9 cellular contexts compared by ENCODE assay signal in the genomic region with DNA sequence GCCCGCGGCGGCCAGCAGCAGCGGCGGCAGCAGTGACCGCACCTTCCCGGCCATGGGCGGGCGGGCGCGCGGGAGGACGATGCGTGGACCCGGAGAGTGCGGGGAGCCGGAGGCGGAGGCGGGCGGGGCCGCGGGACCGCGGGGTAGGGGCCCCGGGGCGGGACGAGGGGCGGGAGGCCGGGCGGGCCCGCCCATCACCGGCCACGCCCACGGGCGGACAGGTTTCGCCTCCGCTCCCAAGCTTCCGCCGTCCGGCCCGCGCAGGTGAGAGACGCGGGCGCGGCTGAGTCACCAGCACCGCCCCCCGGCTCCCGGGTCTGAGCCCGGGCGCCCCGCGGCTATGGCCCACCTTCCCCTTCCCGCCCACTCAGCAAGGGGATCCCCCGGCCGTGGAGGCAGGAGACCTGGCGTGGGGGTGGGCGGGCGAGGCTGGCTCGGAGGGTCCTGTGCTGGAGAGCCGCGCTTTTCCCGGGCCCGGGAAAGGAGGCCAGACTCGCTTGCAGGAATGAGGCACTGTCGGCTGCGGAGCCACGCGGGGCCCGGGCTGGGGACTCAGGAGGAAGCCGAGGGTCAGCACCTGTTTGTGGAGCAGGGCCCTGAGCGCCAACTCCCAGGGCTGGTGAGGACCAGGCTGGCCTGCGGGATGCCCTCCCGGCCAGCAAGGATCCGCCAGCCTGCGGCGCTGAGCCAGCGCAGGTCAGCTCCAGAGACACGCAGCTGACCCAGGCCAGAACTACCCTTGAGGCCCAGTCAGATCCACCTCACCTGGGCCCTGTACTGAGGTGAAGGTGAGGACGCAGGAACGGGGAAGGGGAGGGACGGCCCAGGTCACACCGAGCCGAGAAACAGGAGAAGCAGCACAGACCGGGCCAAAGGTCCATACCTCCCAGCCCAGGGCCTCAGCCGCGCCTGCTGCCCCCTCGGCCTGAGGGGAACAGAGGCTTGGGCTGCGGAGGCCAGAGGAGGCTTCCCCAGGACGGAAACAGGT. TPM values are rescaled to one million over a fixed set of nuclear protein-coding genes. Genes with fewer than 3 reads are reported as not detected.
A peak's percentile ranks its signal among the peaks of the same experiment; 100 is the strongest.
DNase-seq lines count a peak whose midpoint lies in the region; ATAC-seq and TF ChIP-seq lines count a peak whose summit lies in the region.
"Had no signal": no experiment of that assay in that cellular context is flagged by ENCODE, and none has a peak within 500 bp of the region (broad histone marks: within the 10 kb centered on the region; RNA-seq: fewer than 3 reads in every experiment).

A gene (minus strand): TSS at position 118 of the 988 bp plus-strand sequence. CDS start 64 bp downstream, at position 54.

- H3K9me3 Mint-ChIP-seq in neural progenitor cell = no peaks in the 10 kb centered on the region

- peaks cover 40% of the 10 kb centered on the region for H3K27me3 Mint-ChIP-seq in neural progenitor cell (ENCODE audit: insufficient read depth, low read depth)

- no peaks in the 10 kb centered on the region for H3K79me2 ChIP-seq in PC-3 (ENCODE audit: low read length)
- no peaks in the 10 kb centered on the region for H3K79me2 ChIP-seq in neural progenitor cell (ENCODE audit: low read depth)

- peaks cover 24% of the 10 kb centered on the region for H3K4me1 ChIP-seq in PC-3 (ENCODE audit: insufficient read depth, low read length)
- peaks cover 18 to 30% of the 10 kb centered on the region in 2 donors for H3K4me1 ChIP-seq in duodenal mucosa (ENCODE audit: control insufficient read depth in 1 of 2, insufficient read depth in 2 of 2, low read length in 2 of 2)
- peaks cover 17% of the 10 kb centered on the region for H3K4me1 ChIP-seq in neural progenitor cell

- intact Hi-C loops in PC-3 (cut with micrococcal nuclease) = no loop called here

- DNase-seq in H7 = peak; percentile 96
- DNase-seq in PC-3 = peak; percentile 79
- DNase-seq in neural progenitor cell (ENCODE audit: low spot score) = peak; percentile 56
- DNase-seq in cortex of kidney (lab: John Stamatoyannopoulos, UW) = no peak
- DNase-seq in effector CD4-positive, alpha-beta T cell = no peak
- DNase-seq in midbrain (lab: John Stamatoyannopoulos, UW) = no peak

- H3K36me3 ChIP-seq in H7 (replicated peaks; ENCODE audit: control insufficient read depth, insufficient read depth, low read length) (no peaks in the 10 kb centered on the region), PC-3 (ENCODE audit: low read depth, low read length) (no peaks in the 10 kb centered on the region), duodenal mucosa (ENCODE audit: control insufficient read depth in 1 of 2, insufficient read depth in 2 of 2, low read length in 2 of 2) (no peaks in the 10 kb centered on the region), neural progenitor cell (no peaks in the 10 kb centered on the region)

- H3K27me3 ChIP-seq in H7 (ENCODE audit: control insufficient read depth, insufficient read depth, low read length) (peaks cover 43% of the 10 kb centered on the region), PC-3 (ENCODE audit: low read length) (no peaks in the 10 kb centered on the region), duodenal mucosa (ENCODE audit: control insufficient read depth in 1 of 2, insufficient read depth in 2 of 2, low read length in 2 of 2) (peaks cover 14 to 16% of the 10 kb centered on the region in 2 donors), neural progenitor cell (peaks cover 90% of the 10 kb centered on the region)

- no TSS peak for BruUV-seq in PC-3 (replicated peaks; lab: Mats Ljungman, UMichigan)

- H3K9me2 ChIP-seq in PC-3 (replicated peaks; ENCODE audit: low read length) = no peaks in the 10 kb centered on the region

- TF ChIP-seq CTCF in PC-3 (conservative IDR thresholded peaks at IDR 0.05; ENCODE audit: low read depth, low read length) (no peak), neural progenitor cell (IDR thresholded peaks at IDR 0.05) (no peak)

- H3K4me2 ChIP-seq in PC-3 (ENCODE audit: low read length) (peak within 1 kb of the TSS; percentile 92), neural progenitor cell (peak within 1 kb of the TSS; percentile 87)

- H3K4me3 ChIP-seq in H7 (ENCODE audit: insufficient read depth, low read depth, low read length) (peak within 1 kb of the TSS; percentile 43), PC-3 (ENCODE audit: low read length) (peak within 1 kb of the TSS; percentile 67), duodenal mucosa (ENCODE audit: low read depth in 1 of 2, low read length in 2 of 2) (peak within 1 kb of the TSS; percentile 46 to 55), neural progenitor cell (peak within 1 kb of the TSS; percentile 47)

- ATAC-seq in PC-3 (peak; percentile 37), GM21529 (IDR thresholded peaks at IDR 0.05; ENCODE audit: unreplicated experiment) (no peak)

- CTCF ChIA-PET in PC-3 (lab: Charles Lee) = no interaction called here

- POLR2A ChIA-PET in PC-3 (lab: Charles Lee; ENCODE audit: unreplicated experiment) = interaction anchor here (0.7 kb wide), 1 partner anchor 293 kb away, joined by 3 read pairs; no protein-coding TSS in a partner anchor

- H2AFZ ChIP-seq in PC-3 (ENCODE audit: low read length) (peak within 1 kb of the TSS; percentile 72), neural progenitor cell (replicated peaks) (no peak within 1 kb of the TSS)

- no peaks in the 10 kb centered on the region for H3F3A ChIP-seq in PC-3 (ENCODE audit: low read length, unreplicated experiment)
- H3F3A ChIP-seq in neural progenitor cell (ENCODE audit: low read depth) = peaks cover 27% of the 10 kb centered on the region

- H3K9me3 ChIP-seq in PC-3 (ENCODE audit: low read length) = no peaks in the 10 kb centered on the region
- H3K9me3 ChIP-seq in duodenal mucosa (ENCODE audit: control insufficient read depth in 1 of 2, low read length in 2 of 2) = no peaks in the 10 kb centered on the region
- H3K9me3 ChIP-seq in neural progenitor cell (ENCODE audit: low read depth) = no peaks in the 10 kb centered on the region

- no peaks in the 10 kb centered on the region for H3K36me3 Mint-ChIP-seq in neural progenitor cell

- H3K9ac ChIP-seq in PC-3 (ENCODE audit: low read length) (peak within 1 kb of the TSS; percentile 48), duodenal mucosa (ENCODE audit: low read depth in 1 of 2, low read length in 2 of 2) (peak within 1 kb of the TSS; percentile 61 to 74), neural progenitor cell (no peak within 1 kb of the TSS)

- no peak within 1 kb of the TSS for H3K4me3 Mint-ChIP-seq in neural progenitor cell

- peaks cover 7% of the 10 kb centered on the region for H3K4me1 Mint-ChIP-seq in neural progenitor cell

- H4K20me1 ChIP-seq in PC-3 (ENCODE audit: low read length) (no peaks in the 10 kb centered on the region), neural progenitor cell (ENCODE audit: low read depth) (peaks cover 36% of the 10 kb centered on the region)

- H3K27ac Mint-ChIP-seq in neural progenitor cell = no peak within 1 kb of the TSS

- H3K27ac ChIP-seq in PC-3 (ENCODE audit: low read length) (no peak within 1 kb of the TSS), duodenal mucosa (ENCODE audit: low read depth, low read length) (peak within 1 kb of the TSS; percentile 77), neural progenitor cell (no peak within 1 kb of the TSS)

RNA-seq across cellular contexts. Expression of the gene that starts here (rescaled TPM):
- total RNA-seq in H7 (2014; rRNA removed; shearing (Covaris generic)) = not detected in 2 replicates
- total RNA-seq in PC-3 (2014; rRNA removed) (0.92 and 1.3 TPM in 2 replicates), neural progenitor cell (ENCODE audit: low replicate concordance) (not detected in 2 replicates)
- total RNA-seq: dermis microvascular lymphatic vessel endothelial cell had no signal

Comparison
In these comparisons a context has a peak if more than half of its experiments do, and no peak if none do; other contexts are left out.
1. Peak in DNase-seq and H3K4me3 ChIP-seq in H7; RNA of the gene not detected or under 1 TPM.
2. Peak in DNase-seq, H3K4me3 ChIP-seq and H3K4me2 ChIP-seq in neural progenitor cell; RNA of the gene not detected or under 1 TPM.